In the genomic region with DNA sequence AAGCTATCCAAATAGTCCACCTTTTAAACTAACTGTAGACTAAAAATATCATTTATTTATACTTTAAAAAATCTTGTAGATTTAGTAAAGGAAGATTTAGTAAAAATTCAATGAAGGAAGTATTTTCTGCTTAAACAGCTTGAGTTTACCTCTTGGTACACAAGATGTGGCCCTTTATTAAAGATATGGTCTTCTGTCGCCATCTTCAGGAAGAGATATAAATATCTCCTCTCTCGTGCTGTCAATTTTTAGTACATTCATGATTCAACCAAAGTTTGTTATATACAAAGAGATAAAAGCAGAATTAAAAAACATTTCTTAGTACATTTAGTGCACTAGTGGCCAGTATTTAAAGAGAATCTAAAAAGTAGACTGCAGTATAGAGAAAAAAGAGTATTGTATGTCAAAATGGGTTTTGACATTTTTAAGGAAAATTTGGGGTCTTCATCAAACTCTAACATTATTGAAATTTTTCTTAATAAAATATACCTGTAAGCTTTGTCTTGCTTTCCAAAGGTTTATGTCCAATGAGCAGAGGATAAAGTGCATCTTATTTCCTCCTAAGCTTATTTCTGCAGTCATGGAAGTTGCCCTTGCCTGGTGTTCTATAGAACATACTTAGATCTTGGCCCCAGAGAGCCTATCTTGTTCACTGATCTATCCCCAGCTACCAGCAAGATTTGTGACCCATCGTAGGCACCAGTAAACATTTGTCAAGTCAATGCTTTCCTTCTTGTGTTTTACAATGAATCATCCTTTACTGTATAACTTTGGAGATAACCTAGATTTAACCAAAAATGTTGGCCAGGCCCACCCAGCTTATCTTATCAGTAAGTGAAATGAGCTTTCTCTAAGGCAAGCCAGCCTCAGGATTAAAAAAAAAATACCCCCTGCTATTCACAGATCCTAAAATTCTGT, we compare ENCODE assay signal across 9 cellular contexts. TPM values are rescaled to one million over a fixed set of nuclear protein-coding genes. Genes with fewer than 3 reads are reported as not detected.
DNase-seq lines count a peak whose midpoint lies in the region; ATAC-seq, FAIRE-seq and TF ChIP-seq lines count a peak whose summit lies in the region.
"Had no signal": no experiment of that assay in that cellular context is flagged by ENCODE, and none has a peak within 500 bp of the region (broad histone marks: within the 10 kb centered on the region; RNA-seq: fewer than 3 reads in every experiment).

No MANE protein-coding gene starts in this region.

- SMC1A ChIA-PET in GM12878 (lab: Charles Lee; ENCODE audit: uncharacterized antibody, unreplicated experiment), result interaction anchor here (0.7 to 7.4 kb wide), 53 partner anchors 8 to 706 kb away, joined by 3 to 187 read pairs (median 5); a partner anchor contains a TSS

- H3K4me1 Mint-ChIP-seq in type B pancreatic cell (ENCODE audit: unreplicated experiment), result no peaks in the 10 kb centered on the region

- CTCF ChIA-PET in HEK293T (lab: Yijun Ruan, JAX) (interaction anchor here (0.6 to 2.7 kb wide), 16 partner anchors 15 to 909 kb away, joined by 3 to 32 read pairs (median 4); no protein-coding TSS in a partner anchor), GM12878 (lab: Yijun Ruan, JAX) (interaction anchor here (0.5 to 8.9 kb wide), 70 partner anchors 8 to 1283 kb away, joined by 3 to 225 read pairs (median 4); a partner anchor contains a TSS)

- H3K4me3 ChIP-seq in GM12878 (no peak overlapping the region), kidney (ENCODE audit: low read length in 2 of 2) (no peak overlapping the region)
- H3K4me3 ChIP-seq: skin epidermis had no signal

- H3K27me3 Mint-ChIP-seq in type B pancreatic cell, result no peaks in the 10 kb centered on the region

- H3K27ac ChIP-seq in GM12878 (ENCODE audit: control insufficient read depth, insufficient read depth) (no peak overlapping the region), kidney (ENCODE audit: low read depth in 2 of 2, low read length in 2 of 2) (no peak overlapping the region)
- H3K27ac ChIP-seq: skin epidermis had no signal

- no peak for TF ChIP-seq POLR2A in GM12878 (IDR thresholded peaks at IDR 0.05; ENCODE audit: low read depth, low read length)

- WGBS in GM12878 (ENCODE audit: insufficient coverage, insufficient replicate concordance, low lambda C conversion rate, missing lambda C conversion rate), result 0% methylated on average over 3 of the region's 3 CpGs

- POLR2A ChIA-PET in HEK293T (lab: Yijun Ruan, JAX) (interaction anchor here (1.1 kb wide), 1 partner anchor 18 kb away, joined by 3 read pairs; no protein-coding TSS in a partner anchor), GM12878 (lab: Charles Lee) (interaction anchor here (0.6 to 1.6 kb wide), 10 partner anchors 26 to 429 kb away, joined by 3 to 7 read pairs (median 4); no protein-coding TSS in a partner anchor)

- H2AFZ ChIP-seq in GM12878 (ENCODE audit: control insufficient read depth, low read depth, low read length), result no peak overlapping the region

- no TSS peak for BruUV-seq in GM12878 (replicated peaks; lab: Mats Ljungman, UMichigan)

- H3K36me3 ChIP-seq in GM12878 (ENCODE audit: control insufficient read depth in 2 of 2, insufficient read depth in 2 of 2, low read length in 1 of 2) (no peaks in the 10 kb centered on the region), kidney (ENCODE audit: control insufficient read depth in 1 of 2, insufficient read depth in 2 of 2, low read length in 2 of 2) (no peaks in the 10 kb centered on the region)

- no peaks in the 10 kb centered on the region for H3K36me3 Mint-ChIP-seq in type B pancreatic cell

- FAIRE-seq in GM12878 (lab: Jason Lieb, UNC) (peak; percentile 80), kidney (lab: Jason Lieb, UNC) (peak; percentile 99), urothelium cell line (lab: Jason Lieb, UNC) (no peak)

- H3K4me1 ChIP-seq in GM12878 (ENCODE audit: control insufficient read depth, insufficient read depth, low read length) (no peaks in the 10 kb centered on the region), kidney (ENCODE audit: control insufficient read depth in 1 of 2, insufficient read depth in 1 of 2, low read depth in 1 of 2, low read length in 2 of 2) (peaks cover 0 to 2% of the 10 kb centered on the region in 2 donors)

- no peak for TF ChIP-seq EP300 in GM12878 (IDR thresholded peaks at IDR 0.05; ENCODE audit: borderline replicate concordance in 1 of 2, control insufficient read depth in 1 of 2, low read depth in 2 of 2, low read length in 2 of 2)

- no peaks in the 10 kb centered on the region for H3K79me2 ChIP-seq in GM12878 (ENCODE audit: control insufficient read depth, insufficient read depth, low read length)

- no peaks in the 10 kb centered on the region for H3K9me3 Mint-ChIP-seq in type B pancreatic cell

- H4K20me1 ChIP-seq in GM12878 (ENCODE audit: control insufficient read depth, insufficient read depth), result no peaks in the 10 kb centered on the region

- H3K27me3 ChIP-seq in GM12878 (replicated peaks in 1 of 2; ENCODE audit: control insufficient read depth in 2 of 2, insufficient read depth in 2 of 2, low read length in 1 of 2), result peaks cover 0 to 5% of the 10 kb centered on the region in 2 experiments; a peak in 2 of 4 replicates

- peak; percentile 51 for DNase-seq in Daoy (ENCODE audit: low read depth)
- peak; percentile 34 for DNase-seq in HEK293T (ENCODE audit: extremely low spot score)
- DNase-seq in NCI-H226, result peak; percentile 59
- no peak for DNase-seq in GM12878 (ENCODE audit: low read depth, low spot score)
- no peak for DNase-seq in kidney
- DNase-seq in type B pancreatic cell (ENCODE audit: extremely low spot score, unreplicated experiment), result no peak
- no peak for DNase-seq in posterior cingulate gyrus
- no peak for DNase-seq in urothelium cell line (ENCODE audit: low spot score)

- peak; percentile 86 for TF ChIP-seq RAD21 in GM12878 (IDR thresholded peaks at IDR 0.05; ENCODE audit: insufficient read depth, low read depth, low read length)

- peak; percentile 78 for ATAC-seq in GM12878

- H3K9ac ChIP-seq in GM12878 (ENCODE audit: control insufficient read depth, insufficient read depth, low read length), result no peak overlapping the region
- no peak overlapping the region for H3K9ac ChIP-seq in kidney (ENCODE audit: low read length in 2 of 2)

- no peak overlapping the region for H3K4me3 Mint-ChIP-seq in type B pancreatic cell

- RAD21 ChIA-PET in GM12878 (lab: Charles Lee; ENCODE audit: unreplicated experiment), result interaction anchor here (0.6 to 4.7 kb wide), 48 partner anchors 9 to 1076 kb away, joined by 3 to 135 read pairs (median 4); a partner anchor contains a TSS

- no peaks in the 10 kb centered on the region for H3K9me3 ChIP-seq in GM12878 (replicated peaks; ENCODE audit: control insufficient read depth, insufficient read depth, low read length)
- H3K9me3 ChIP-seq in kidney (ENCODE audit: control insufficient read depth in 1 of 2, low read length in 2 of 2), result no peaks in the 10 kb centered on the region

- no peak overlapping the region for H3K4me2 ChIP-seq in GM12878 (ENCODE audit: control insufficient read depth, insufficient read depth)

- TF ChIP-seq CTCF in GM12878 (IDR thresholded peaks at IDR 0.05 in 2 of 3, conservative IDR thresholded peaks at IDR 0.05 in 1 of 3; ENCODE audit: control insufficient read depth in 2 of 3, extremely low read depth in 1 of 3, insufficient read depth in 1 of 3, low read depth in 3 of 3, low read length in 3 of 3) (peak; percentile 35 to 77 (median 47); a peak in 4 of 6 replicates), kidney (IDR thresholded peaks at IDR 0.05; ENCODE audit: borderline replicate concordance, extremely low read depth, insufficient read depth) (peak; percentile 57), type B pancreatic cell (conservative IDR thresholded peaks at IDR 0.05) (peak; percentile 84)

- in situ Hi-C loops in GM12878 (cut with MboI), result loop anchor here (10.0 to 25.0 kb wide), 2 partner anchors 180 to 593 kb away; a partner anchor contains a TSS

- intact Hi-C loops in GM12878 (cut with micrococcal nuclease; ENCODE audit: unreplicated experiment), result loop anchor here (1.0 to 5.0 kb wide), 5 partner anchors 40 to 598 kb away; no protein-coding TSS in a partner anchor
- intact Hi-C loops in kidney (cut with DNase I), result loop anchor here (10.0 kb wide), 1 partner anchor 180 kb away; no protein-coding TSS in a partner anchor
- intact Hi-C loops in posterior cingulate gyrus (cut with DNase I), result loop anchor here (1.0 to 10.0 kb wide), 4 partner anchors 38 to 598 kb away; no protein-coding TSS in a partner anchor

- H3K27ac Mint-ChIP-seq in type B pancreatic cell, result no peak overlapping the region

TF ChIP-seq in HEK293T, 16 proteins besides CTCF, POLR2A, EP300 and RAD21:
- TF ChIP-seq FOXM1 (IDR thresholded peaks at IDR 0.05; ENCODE audit: borderline replicate concordance) (no peak), FOXA1 (IDR thresholded peaks at IDR 0.05) (no peak)

TF ChIP-seq in GM12878, 131 proteins besides CTCF, POLR2A, EP300 and RAD21:
- TF ChIP-seq SMC3 (IDR thresholded peaks at IDR 0.05; ENCODE audit: borderline replicate concordance, low read length) (peak; percentile 89), ESRRA (IDR thresholded peaks at IDR 0.05; ENCODE audit: low read length) (no peak)

RNA-seq across cellular contexts. Expression of a gene that starts 18.5 kb away (rescaled TPM):
- total RNA-seq in Daoy (2014; rRNA removed; shearing (Covaris generic)), result 1.0 and 2.1 TPM in 2 replicates
- 0.08 and 0.12 TPM in 2 replicates for total RNA-seq in GM12878 (2013; cell fraction: nucleolus; rRNA removed)
- total RNA-seq in GM12878 (2014; rRNA removed) (0.11 and 1.1 TPM in 2 replicates), GM12878 (2014; rRNA removed; fragmentation: Illumina TruSeq; extraction: Trizol) (0.09 and 0.18 TPM in 2 replicates), GM12878 (2021) (0.32 and 0.36 TPM in 2 replicates), kidney (3.1 TPM), type B pancreatic cell (ENCODE audit: low replicate concordance) (6.0 and 8.1 TPM in 2 replicates)
- polyA plus RNA-seq in GM12878 (2011; ENCODE audit: low read depth), result 0.34 TPM
- polyA plus RNA-seq in GM12878 (2011; rRNA removed) (0.07 and 0.23 TPM in 2 replicates), GM12878 (2014; fragmentation: Illumina TruSeq; extraction: Trizol) (0.10 and 0.12 TPM in 2 replicates), GM12878 (2014; fragmentation: Nextera tagmentation; extraction: Ambion mirVana) (under 1 TPM; 0.29 to 0.35 TPM), GM12878 (2014; rRNA removed) (0.10 and 0.33 TPM in 2 replicates), GM12878 (2016; fragmentation: Nextera tagmentation; extraction: Ambion mirVana) (under 1 TPM; 0.19 to 0.67 TPM), kidney (ENCODE audit: insufficient read depth, low read depth, low replicate concordance) (1.7 TPM)
- polyA plus RNA-seq in GM12878 (2011; cell fraction: cytosol; rRNA removed), result 0.32 and 0.33 TPM in 2 replicates
- 0.61 and 1.1 TPM in 2 replicates for polyA plus RNA-seq in GM12878 (2011; cell fraction: nucleus; rRNA removed)
- 0.23 and 0.44 TPM in 2 replicates for polyA plus RNA-seq in GM12878 (2012)
- polyA minus RNA-seq in GM12878 (2011; rRNA and poly(A)+ RNA removed), result 0.05 and 0.44 TPM in 2 replicates
- polyA minus RNA-seq in GM12878 (2011; cell fraction: cytosol; rRNA and poly(A)+ RNA removed), result not detected in 2 replicates
- polyA minus RNA-seq in GM12878 (2011; cell fraction: nucleus; rRNA and poly(A)+ RNA removed), result 0.24 and 0.67 TPM in 2 replicates

Comparison
In these comparisons a context has a peak if more than half of its experiments do, and no peak if none do; other contexts are left out.
1. DNase-seq: peak in Daoy (single experiment), HEK293T (single experiment) and NCI-H226 (single experiment); none in GM12878 (single experiment), kidney (single experiment), type B pancreatic cell (single experiment), posterior cingulate gyrus (0 of 10) and urothelium cell line (single experiment).
2. Peak in every context shown above with its lines, with median percentiles within 50 percentile points of each other: CTCF ChIP-seq.